In the genomic region with DNA sequence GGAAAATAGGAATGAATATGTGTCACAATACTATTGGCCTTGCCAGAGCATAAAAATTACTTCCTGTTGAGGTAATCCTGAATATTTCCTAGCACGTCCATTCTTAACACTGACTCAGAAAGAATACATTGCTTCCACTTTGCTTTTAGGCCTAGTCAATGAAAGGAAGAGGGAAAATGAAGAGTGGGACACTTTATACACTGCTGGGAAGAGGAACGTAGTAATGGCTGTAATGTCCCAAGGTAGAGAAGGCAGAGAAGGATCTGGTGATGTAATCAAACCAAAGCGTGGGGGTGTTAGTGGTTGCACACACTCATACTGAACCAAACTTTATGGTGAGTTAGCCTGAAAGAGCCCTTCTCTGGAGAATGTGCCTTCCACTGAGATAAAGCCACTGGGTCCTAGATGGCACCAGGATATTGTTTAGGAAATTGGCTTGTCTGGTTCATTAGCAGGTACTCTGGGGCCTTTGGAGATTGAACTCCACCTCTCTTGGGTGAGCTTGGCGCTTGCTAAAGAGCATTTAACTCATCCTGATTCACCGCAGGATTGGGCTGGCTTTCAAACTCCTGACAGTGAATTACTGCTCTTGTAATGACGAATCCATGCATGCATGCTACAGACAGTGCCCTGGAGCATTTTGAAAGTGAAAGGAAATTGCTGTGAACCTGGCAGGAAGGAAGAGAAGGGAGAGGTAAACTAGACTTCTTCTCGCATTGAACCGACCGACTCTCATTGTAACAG, we compare ENCODE assay signal across 8 cellular contexts.
DNase-seq lines count a peak whose midpoint lies in the region; ATAC-seq and TF ChIP-seq lines count a peak whose summit lies in the region.

No MANE protein-coding gene starts in this region.

- peaks cover 2 to 3% of the 10 kb centered on the region in 2 donors for H3K27me3 Mint-ChIP-seq in CD4-positive, alpha-beta memory T cell
- H3K27me3 Mint-ChIP-seq in type B pancreatic cell = no peaks in the 10 kb centered on the region

- peak; percentile 18 to 55 (median 29) for DNase-seq in CD4-positive, alpha-beta memory T cell
- DNase-seq in activated T-cell treated with anti-CD3 and anti-CD28 coated beads, Interleukin-2, amount 50 U/mL, for 48 hours = peak; percentile 46 to 57
- DNase-seq in iris pigment epithelial cell (ENCODE audit: low read depth) (peak; percentile 87), type B pancreatic cell (ENCODE audit: extremely low spot score, unreplicated experiment) (no peak), NAMALWA (ENCODE audit: low spot score) (no peak), HAP-1 (ENCODE audit: low spot score in 2 of 2) (no peak)

- intact Hi-C loops in CD4-positive, alpha-beta memory T cell (cut with micrococcal nuclease) = no loop called here

- peak overlapping the region; percentile 26 to 94 (median 92) for H3K27ac Mint-ChIP-seq in CD4-positive, alpha-beta memory T cell
- H3K27ac Mint-ChIP-seq in type B pancreatic cell = peak overlapping the region; percentile 78

- in situ Hi-C loops in HAP-1 (cut with MboI; ENCODE audit: low sequenced_read_pairs) = no loop called here

- POLR2A ChIA-PET in CD4-positive, alpha-beta memory T cell (lab: Charles Lee; ENCODE audit: partially characterized antibody) = no interaction called here

- peak overlapping the region; percentile 66 to 88 (median 84) for H3K4me3 Mint-ChIP-seq in CD4-positive, alpha-beta memory T cell
- H3K4me3 Mint-ChIP-seq in type B pancreatic cell = peak overlapping the region; percentile 61

- no peaks in the 10 kb centered on the region for H3K36me3 Mint-ChIP-seq in CD4-positive, alpha-beta memory T cell
- H3K36me3 Mint-ChIP-seq in type B pancreatic cell = peaks cover 25% of the 10 kb centered on the region

- H3K4me3 ChIP-seq in CD4-positive, alpha-beta memory T cell (ENCODE audit: low read length in 2 of 2) = peak overlapping the region; percentile 11 to 52
- no peak overlapping the region for H3K4me3 ChIP-seq in HAP-1

- no peaks in the 10 kb centered on the region for H3K9me3 ChIP-seq in CD4-positive, alpha-beta memory T cell (ENCODE audit: control insufficient read depth in 1 of 2, low read length in 2 of 2)
- H3K9me3 ChIP-seq in HAP-1 = no peaks in the 10 kb centered on the region

- H3K36me3 ChIP-seq in CD4-positive, alpha-beta memory T cell (ENCODE audit: insufficient read depth, low read length) = no peaks in the 10 kb centered on the region
- no peaks in the 10 kb centered on the region for H3K36me3 ChIP-seq in HAP-1 (replicated peaks)

- H3K9me3 Mint-ChIP-seq in CD4-positive, alpha-beta memory T cell = no peaks in the 10 kb centered on the region
- no peaks in the 10 kb centered on the region for H3K9me3 Mint-ChIP-seq in type B pancreatic cell

- CTCF ChIA-PET in CD4-positive, alpha-beta memory T cell (lab: Charles Lee; ENCODE audit: partially characterized antibody) = no interaction called here

- H3K27me3 ChIP-seq in CD4-positive, alpha-beta memory T cell (ENCODE audit: insufficient read depth, low read length) = no peaks in the 10 kb centered on the region
- no peaks in the 10 kb centered on the region for H3K27me3 ChIP-seq in HAP-1 (ENCODE audit: low read depth)

- no peak overlapping the region for H3K27ac ChIP-seq in CD4-positive, alpha-beta memory T cell (ENCODE audit: low read depth, low read length)

- peaks cover 18 to 36% (median 26%) of the 10 kb centered on the region in 4 donors for H3K4me1 Mint-ChIP-seq in CD4-positive, alpha-beta memory T cell
- peaks cover 32% of the 10 kb centered on the region for H3K4me1 Mint-ChIP-seq in type B pancreatic cell (ENCODE audit: unreplicated experiment)

- ATAC-seq in GM19023 (IDR thresholded peaks at IDR 0.05; ENCODE audit: unreplicated experiment) = peak; percentile 74
- ATAC-seq in HG03558 (IDR thresholded peaks at IDR 0.05; ENCODE audit: extremely low read depth, unreplicated experiment) = peak; percentile 42

- no peak for TF ChIP-seq CTCF in type B pancreatic cell (conservative IDR thresholded peaks at IDR 0.05)

- peaks cover 26% of the 10 kb centered on the region for H3K4me1 ChIP-seq in CD4-positive, alpha-beta memory T cell (ENCODE audit: insufficient read depth, low read length)
- peaks cover 2% of the 10 kb centered on the region; the same call in 1 of the 2 replicates for H3K4me1 ChIP-seq in HAP-1

Comparison
In these comparisons a context has a peak if more than half of its experiments do, and no peak if none do; other contexts are left out.
1. DNase-seq: peak in CD4-positive, alpha-beta memory T cell (5 of 5), activated T-cell treated with anti-CD3 and anti-CD28 coated beads, Interleukin-2, amount 50 U/mL, for 48 hours (2 of 2) and iris pigment epithelial cell (single experiment); none in type B pancreatic cell (single experiment), NAMALWA (single experiment) and HAP-1 (0 of 2).